In the genomic region with DNA sequence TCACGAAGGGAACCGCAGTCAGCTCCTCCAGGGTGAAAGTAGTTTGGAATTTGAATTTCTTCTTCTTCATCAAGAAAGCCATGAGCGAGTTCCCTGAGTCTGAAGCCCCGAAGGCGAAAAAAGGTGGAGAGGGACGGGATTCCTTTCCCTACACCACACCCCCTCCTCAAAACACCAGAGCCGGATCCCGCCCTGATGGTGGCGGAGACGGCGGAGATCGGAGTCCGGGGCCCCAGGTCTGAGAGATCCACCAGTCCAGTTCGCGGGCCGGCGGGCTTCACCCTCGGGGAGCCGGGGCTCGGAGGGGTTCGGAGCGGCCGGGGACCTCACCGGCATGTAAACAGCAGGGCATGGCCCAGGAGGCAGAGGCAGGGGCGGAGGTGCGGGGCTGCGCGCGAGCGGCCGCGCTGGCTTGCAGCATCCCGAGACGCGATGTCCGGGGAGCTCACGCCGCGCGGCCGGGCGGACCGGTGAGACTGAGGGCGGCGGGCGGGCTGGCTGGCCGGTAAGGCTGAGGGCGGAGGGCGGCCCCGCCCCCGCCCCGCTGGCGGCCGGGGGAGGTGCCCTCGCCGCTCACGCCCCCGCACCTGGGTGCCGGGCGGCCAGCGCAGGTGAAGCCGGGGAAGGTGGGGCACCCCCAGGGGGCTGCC, we compare ENCODE assay signal across 8 cellular contexts. TPM values are rescaled to one million over a fixed set of nuclear protein-coding genes. Genes with fewer than 3 reads are reported as not detected.
DNase-seq lines count a peak whose midpoint lies in the region; ATAC-seq and TF ChIP-seq lines count a peak whose summit lies in the region.

No MANE protein-coding gene starts in this region.

- TF ChIP-seq CTCF in right atrium auricular region (IDR thresholded peaks at IDR 0.05), result no peak

- H3K9me3 ChIP-seq in right atrium auricular region, result no peaks in the 10 kb centered on the region

- ATAC-seq in HG02571 (IDR thresholded peaks at IDR 0.05; ENCODE audit: unreplicated experiment) (peak; percentile 35), sciatic nerve (no peak)

- H3K27me3 ChIP-seq in right atrium auricular region, result no peaks in the 10 kb centered on the region

- H3K4me1 ChIP-seq in right atrium auricular region, result peaks cover 0 to 60% of the 10 kb centered on the region in 2 donors

- H3K36me3 ChIP-seq in right atrium auricular region, result no peaks in the 10 kb centered on the region

- peak overlapping the region; percentile 75 to 86 for H3K4me3 ChIP-seq in right atrium auricular region

- peak; percentile 56 for DNase-seq in NCI-H146 (lab: John Stamatoyannopoulos, UW)
- no peak for DNase-seq in NCI-H146 treated with DMSO at 0.1 percent for 48 hours (lab: John Stamatoyannopoulos, UW; ENCODE audit: unreplicated experiment)
- peak; percentile 89 for DNase-seq in NCI-H69 (lab: John Stamatoyannopoulos, UW)
- DNase-seq in activated naive CD4-positive, alpha-beta T cell treated with anti-CD3 and anti-CD28 coated beads, Interleukin-2, amount 50 U/mL, for 16 hours, result peak; percentile 55
- no peak for DNase-seq in right atrium auricular region (ENCODE audit: low spot score)
- DNase-seq in sciatic nerve (ENCODE audit: low spot score), result peak; percentile 75
- DNase-seq in NCI-H2107 treated with DMSO at 0.1 percent for 48 hours (lab: John Stamatoyannopoulos, UW; ENCODE audit: unreplicated experiment), result no peak

- intact Hi-C loops in sciatic nerve (cut with DNase I), result loop anchor here (10.0 kb wide), 1 partner anchor 55 kb away; no protein-coding TSS in a partner anchor

- H3K27ac ChIP-seq in right atrium auricular region, result peak overlapping the region; percentile 87 to 91

RNA-seq across cellular contexts. Expression of a gene that starts 0.6 kb away (rescaled TPM):
- total RNA-seq in right atrium auricular region, result 10 to 100 TPM in 1 of 2 donors, 1 to 10 TPM in 1; 8.3 to 11.6 TPM
- 96.8 TPM for total RNA-seq in sciatic nerve

RNA-seq across cellular contexts. Expression of a gene that starts 42.5 kb away (rescaled TPM):
- total RNA-seq in right atrium auricular region (10 to 100 TPM in 1 of 2 donors, 1 to 10 TPM in 1; 4.7 to 11.4 TPM), sciatic nerve (24.6 TPM)

RNA-seq across cellular contexts. Expression of a gene that starts 49.6 kb away (rescaled TPM):
- under 1 TPM in 1 of 2 donors, not detected in 1; 0.20 TPM for total RNA-seq in right atrium auricular region
- 2.0 TPM for total RNA-seq in sciatic nerve

Comparison
In these comparisons a context has a peak if more than half of its experiments do, and no peak if none do; other contexts are left out.
1. DNase-seq: peak in NCI-H146 (single experiment), NCI-H69 (single experiment), activated naive CD4-positive, alpha-beta T cell treated with anti-CD3 and anti-CD28 coated beads, Interleukin-2, amount 50 U/mL, for 16 hours (single experiment) and sciatic nerve (single experiment); none in NCI-H146 treated with DMSO at 0.1 percent for 48 hours (single experiment), right atrium auricular region (single experiment) and NCI-H2107 treated with DMSO at 0.1 percent for 48 hours (single experiment).